19 cellular contexts compared by ENCODE assay signal in the genomic region with DNA sequence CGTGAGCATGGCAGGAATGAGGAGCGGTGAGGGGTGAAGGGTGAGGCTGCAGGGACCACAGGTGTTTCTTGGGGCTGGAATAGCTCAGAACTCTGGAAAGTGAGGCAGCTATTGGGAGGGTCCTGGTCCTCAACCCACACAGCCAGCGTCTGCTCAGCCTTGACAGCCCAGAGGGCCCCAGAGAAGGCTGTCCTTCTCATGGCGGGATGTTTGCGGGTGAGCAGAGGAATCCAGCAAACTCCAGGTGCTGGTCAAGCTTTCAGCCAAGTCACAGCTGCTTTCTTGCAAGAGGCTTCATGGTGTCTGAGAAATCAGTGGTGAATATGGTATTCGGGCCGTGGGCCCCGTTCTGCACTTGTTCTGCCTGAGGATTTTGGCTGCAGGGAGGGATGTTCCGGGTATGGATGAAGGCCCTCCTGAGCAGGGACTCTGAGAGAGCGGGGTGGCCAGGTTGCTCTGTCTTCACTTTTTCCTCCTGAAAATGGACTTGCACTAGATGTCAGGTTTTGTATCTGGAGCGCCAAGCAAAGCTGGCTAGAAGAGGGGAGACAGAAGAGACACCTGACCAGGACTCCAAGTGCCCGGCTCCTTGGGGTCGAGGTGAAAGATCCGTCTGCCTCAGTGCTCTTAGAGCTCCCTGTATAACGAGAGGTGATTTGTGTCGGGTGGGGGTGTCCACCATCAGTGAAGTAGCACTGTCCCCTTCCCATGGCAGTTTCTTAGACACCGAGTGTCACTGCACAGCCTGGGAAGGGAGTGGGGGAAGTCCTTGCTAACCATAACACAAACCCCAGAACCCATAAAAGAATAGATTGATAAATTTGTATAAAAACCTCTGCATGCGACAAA.
"Had no signal": no experiment of that assay in that cellular context is flagged by ENCODE, and none has a peak within 500 bp of the region (broad histone marks: within the 10 kb centered on the region; RNA-seq: fewer than 3 reads in every experiment).

No MANE protein-coding gene starts in this region.

- H3K27me3 ChIP-seq: brain microvascular endothelial cell, ovary, right lobe of liver, transverse colon, uterus had no signal

- DNase-seq: activated CD4-positive, alpha-beta T cell treated with anti-CD3 and anti-CD28 coated beads, Interleukin-2, amount 50 U/mL, for 48 hours; activated naive CD4-positive, alpha-beta T cell treated with anti-CD3 and anti-CD28 coated beads for 36 hours; activated naive CD8-positive, alpha-beta T cell treated with anti-CD3 and anti-CD28 coated beads, Interleukin-2, amount 50 U/mL, for 24 hours; brain microvascular endothelial cell; effector memory CD4-positive, alpha-beta T cell; foreskin fibroblast; mesenchymal stem cell; naive thymus-derived CD4-positive, alpha-beta T cell; ovary; stimulated activated naive CD4-positive, alpha-beta T cell treated with Interleukin-2 at 50 U/mL for 16 hours; transverse colon had no signal

- H3K4me3 Mint-ChIP-seq: activated naive CD4-positive, alpha-beta T cell treated with anti-CD3 and anti-CD28 coated beads for 36 hours; activated naive CD8-positive, alpha-beta T cell treated with anti-CD3 and anti-CD28 coated beads, Interleukin-2, amount 50 U/mL, for 24 hours; central memory CD8-positive, alpha-beta T cell; naive thymus-derived CD4-positive, alpha-beta T cell; T-helper 1 cell treated with Interleukin-12 subunit alpha and Interleukin-12 subunit beta and Interleukin-4 antibody, amounts not matched to agents 30 μg/mL and 1 μg/mL, for 36 hours had no signal

- H3K36me3 ChIP-seq: brain microvascular endothelial cell, ovary, right lobe of liver, transverse colon, uterus had no signal

- H3K4me1 Mint-ChIP-seq: activated naive CD8-positive, alpha-beta T cell treated with anti-CD3 and anti-CD28 coated beads, Interleukin-2, amount 50 U/mL, for 24 hours; central memory CD8-positive, alpha-beta T cell had no signal

- H3K9me3 Mint-ChIP-seq: activated naive CD4-positive, alpha-beta T cell treated with anti-CD3 and anti-CD28 coated beads for 36 hours; activated naive CD8-positive, alpha-beta T cell treated with anti-CD3 and anti-CD28 coated beads, Interleukin-2, amount 50 U/mL, for 24 hours; activated T-helper 2 cell treated with anti-CD3 and anti-CD28 coated beads, Interferon-gamma antibody, Interleukin-2, Interleukin-4, amounts not matched to agents 10 μg/mL and 5 μg/mL and 100 μg/mL, durations not matched to agents 14 hours and 24 hours and 36 hours; central memory CD8-positive, alpha-beta T cell; naive thymus-derived CD4-positive, alpha-beta T cell; T-helper 1 cell treated with Interleukin-12 subunit alpha and Interleukin-12 subunit beta and Interleukin-4 antibody, amounts not matched to agents 30 μg/mL and 1 μg/mL, for 36 hours had no signal

- H3K4me1 ChIP-seq: transverse colon, uterus had no signal

- H3K27me3 Mint-ChIP-seq: activated naive CD8-positive, alpha-beta T cell treated with anti-CD3 and anti-CD28 coated beads, Interleukin-2, amount 50 U/mL, for 24 hours; central memory CD8-positive, alpha-beta T cell; naive thymus-derived CD4-positive, alpha-beta T cell had no signal

- ATAC-seq: activated naive CD8-positive, alpha-beta T cell treated with anti-CD3 and anti-CD28 coated beads, Interleukin-2, amount 50 U/mL, for 24 hours; naive thymus-derived CD4-positive, alpha-beta T cell; right lobe of liver had no signal

- H3K4me3 ChIP-seq: ovary, right lobe of liver, smooth muscle cell, transverse colon, uterus had no signal

- H3K9me3 ChIP-seq: ovary, right lobe of liver, transverse colon, uterus had no signal

- H3K27ac Mint-ChIP-seq: activated naive CD4-positive, alpha-beta T cell treated with anti-CD3 and anti-CD28 coated beads for 36 hours; activated naive CD8-positive, alpha-beta T cell treated with anti-CD3 and anti-CD28 coated beads, Interleukin-2, amount 50 U/mL, for 24 hours; activated T-helper 2 cell treated with anti-CD3 and anti-CD28 coated beads, Interferon-gamma antibody, Interleukin-2, Interleukin-4, amounts not matched to agents 10 μg/mL and 5 μg/mL and 100 μg/mL, durations not matched to agents 14 hours and 24 hours and 36 hours; naive thymus-derived CD4-positive, alpha-beta T cell; T-helper 1 cell treated with Interleukin-12 subunit alpha and Interleukin-12 subunit beta and Interleukin-4 antibody, amounts not matched to agents 30 μg/mL and 1 μg/mL, for 36 hours had no signal

- H3K27ac ChIP-seq: brain microvascular endothelial cell, epithelial cell of prostate, ovary, right lobe of liver, transverse colon, uterus, VCaP had no signal
